ENCODE assay signal across 2 cellular contexts in the genomic region with DNA sequence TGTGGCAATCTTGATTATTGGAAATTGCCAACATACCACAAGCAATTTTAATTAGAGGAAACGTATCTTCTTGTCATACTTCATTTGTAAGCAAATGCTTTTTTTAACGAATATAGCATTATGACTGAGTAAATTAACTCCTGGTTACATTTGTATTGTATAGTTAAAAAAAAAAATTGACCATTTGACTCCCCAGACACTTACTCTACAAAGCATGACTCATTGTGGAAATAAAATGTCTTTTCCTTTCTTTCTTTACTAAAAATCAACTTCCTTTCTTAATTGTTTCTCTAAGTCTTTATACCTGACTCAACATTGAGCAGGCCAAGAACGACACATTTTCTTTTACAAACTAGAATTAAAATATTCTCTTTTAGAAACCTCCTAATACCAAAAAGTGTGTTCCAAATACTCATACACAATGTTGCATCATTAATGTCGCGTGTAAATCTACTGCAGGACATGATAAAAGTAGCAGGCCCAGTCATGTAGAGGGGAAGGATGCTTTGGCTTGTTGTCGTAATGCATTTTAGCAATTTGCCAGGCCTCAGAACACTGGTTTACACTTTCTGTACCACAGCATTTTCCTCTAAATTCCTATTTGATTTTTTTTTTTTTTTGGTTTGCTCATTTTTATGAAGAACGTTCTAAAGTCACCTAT.
TF ChIP-seq lines count a peak whose summit lies in the region.

No MANE protein-coding gene starts in this region.

TF ChIP-seq in GM23338, 12 proteins besides CTCF, POLR2A, EP300 and RAD21 (continues in another document):
- TF ChIP-seq EZH2phosphoT487 (IDR thresholded peaks at IDR 0.05; ENCODE audit: unreplicated experiment) (no peak), EZH2 (IDR thresholded peaks at IDR 0.05; ENCODE audit: low read depth, unreplicated experiment) (no peak), STAT1 (IDR thresholded peaks at IDR 0.05; ENCODE audit: unreplicated experiment) (no peak), ZNF331 (CRISPR knock-in tag; IDR thresholded peaks at IDR 0.05; ENCODE audit: low read depth) (no peak), ZNF114 (CRISPR knock-in tag; IDR thresholded peaks at IDR 0.05) (no peak), JUNB (IDR thresholded peaks at IDR 0.05; ENCODE audit: unreplicated experiment) (no peak), NANOG (IDR thresholded peaks at IDR 0.05; ENCODE audit: borderline replicate concordance) (no peak), CREB1 (CRISPR knock-in tag; IDR thresholded peaks at IDR 0.05; ENCODE audit: low read depth) (no peak), REST (IDR thresholded peaks at IDR 0.05; ENCODE audit: unreplicated experiment) (no peak)
- TF ChIP-seq, protein P1, sequence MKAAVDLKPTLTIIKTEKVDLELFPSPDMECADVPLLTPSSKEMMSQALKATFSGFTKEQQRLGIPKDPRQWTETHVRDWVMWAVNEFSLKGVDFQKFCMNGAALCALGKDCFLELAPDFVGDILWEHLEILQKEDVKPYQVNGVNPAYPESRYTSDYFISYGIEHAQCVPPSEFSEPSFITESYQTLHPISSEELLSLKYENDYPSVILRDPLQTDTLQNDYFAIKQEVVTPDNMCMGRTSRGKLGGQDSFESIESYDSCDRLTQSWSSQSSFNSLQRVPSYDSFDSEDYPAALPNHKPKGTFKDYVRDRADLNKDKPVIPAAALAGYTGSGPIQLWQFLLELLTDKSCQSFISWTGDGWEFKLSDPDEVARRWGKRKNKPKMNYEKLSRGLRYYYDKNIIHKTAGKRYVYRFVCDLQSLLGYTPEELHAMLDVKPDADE (IDR thresholded peaks at IDR 0.05): no peak

TF ChIP-seq in endothelial cell of umbilical vein, 7 proteins besides CTCF, POLR2A, EP300 and RAD21:
- no peak for TF ChIP-seq MAX (IDR thresholded peaks at IDR 0.05; ENCODE audit: insufficient read depth, insufficient read length)
- TF ChIP-seq POLR2AphosphoS5 (IDR thresholded peaks at IDR 0.05; ENCODE audit: insufficient read depth, low read depth, low read length): no peak
- TF ChIP-seq JUN (IDR thresholded peaks at IDR 0.05; ENCODE audit: borderline replicate concordance, insufficient read depth, insufficient read length, low read depth): peak; percentile 67
- TF ChIP-seq MYC (IDR thresholded peaks at IDR 0.05; ENCODE audit: low read depth, low read length): no peak
- peak; percentile 79 for TF ChIP-seq FOS (IDR thresholded peaks at IDR 0.05; ENCODE audit: borderline replicate concordance, insufficient read depth, low read length)
- no peak for TF ChIP-seq GATA2 (IDR thresholded peaks at IDR 0.05; ENCODE audit: insufficient read depth, insufficient read length, low read depth, low read length)
- no peak for TF ChIP-seq EZH2 (IDR thresholded peaks at IDR 0.05; ENCODE audit: borderline replicate concordance, low read depth, low read length, severe bottlenecking)
